ENCODE assay signal across 31 cellular contexts in the genomic region with DNA sequence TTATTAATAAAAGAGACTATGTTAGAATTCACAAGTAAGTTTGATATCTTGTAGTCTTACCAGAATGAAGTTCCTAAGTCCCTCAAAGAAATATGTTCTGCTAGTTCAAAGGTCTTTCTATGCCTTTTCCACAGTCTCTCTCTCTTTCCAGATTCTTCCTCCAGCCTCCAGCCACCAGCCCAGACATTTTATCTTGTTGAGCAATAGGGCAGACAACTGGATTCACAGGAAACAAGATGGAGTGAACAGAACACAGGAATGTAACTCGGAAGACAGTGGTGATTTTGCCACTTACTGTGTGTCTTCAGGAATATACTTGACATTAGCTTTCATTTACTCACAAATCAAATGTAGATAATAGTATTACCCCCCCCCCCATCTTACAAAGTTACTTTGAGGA.
"Had no signal": no experiment of that assay in that cellular context is flagged by ENCODE, and none has a peak within 500 bp of the region (broad histone marks: within the 10 kb centered on the region; RNA-seq: fewer than 3 reads in every experiment).

No MANE protein-coding gene starts in this region.

- H3K27me3 Mint-ChIP-seq: memory B cell had no signal

- ATAC-seq: effector memory CD8-positive, alpha-beta T cell; esophagus mucosa; foreskin keratinocyte; gastroesophageal sphincter; mucosa of descending colon; natural killer cell treated with Interleukin-12 subunit alpha and Interleukin-12 subunit beta and Interleukin-15 and Interleukin-18, amount 100 ng/mL, for 72 hours; upper lobe of right lung had no signal

- H3K36me3 Mint-ChIP-seq: memory B cell; mesothelial cell of epicardium; naive B cell; natural killer cell treated with Interleukin-12 subunit alpha and Interleukin-12 subunit beta and Interleukin-15 and Interleukin-18, amount 100 ng/mL, for 72 hours had no signal

- FAIRE-seq: keratinocyte had no signal

- H3K9me3 ChIP-seq: gastroesophageal sphincter, heart left ventricle, mucosa of descending colon, neutrophil, prostate gland, right atrium auricular region, sigmoid colon, stomach, testis, tibial artery, upper lobe of right lung, uterus had no signal

- DNase-seq: cortex of kidney; effector memory CD8-positive, alpha-beta T cell; foreskin keratinocyte; heart left ventricle; hippocampal formation; left ventricle myocardium superior; mucosa of descending colon; naive B cell; sigmoid colon; stimulated activated CD4-positive, alpha-beta T cell treated with anti-CD3 and anti-CD28 coated beads, Interleukin-15, amount 100 ng/mL, for 24 hours; stimulated activated CD4-positive, alpha-beta T cell treated with anti-CD3 and anti-CD28 coated beads, Interleukin-2, amount 100 ng/mL, for 48 hours; stimulated activated CD8-positive, alpha-beta memory T cell treated with anti-CD3 and anti-CD28 coated beads, Interleukin-4, amount 100 ng/mL, for 48 hours; stimulated activated naive CD4-positive, alpha-beta T cell; stomach; substantia nigra; testis; tibial artery; upper lobe of right lung; uterus had no signal

- H3K4me1 ChIP-seq: foreskin keratinocyte, gastroesophageal sphincter, heart left ventricle, prostate gland, right atrium auricular region, sigmoid colon, testis, tibial artery, upper lobe of right lung, uterus had no signal

- H3K4me1 Mint-ChIP-seq: memory B cell, mesothelial cell of epicardium, naive B cell, neural crest cell had no signal

- H3K4me3 ChIP-seq: gastroesophageal sphincter, heart left ventricle, lung, mucosa of descending colon, prostate gland, right atrium auricular region, sigmoid colon, skin epidermis, stomach, testis, tibial artery, upper lobe of right lung, uterus had no signal

- H3K27me3 ChIP-seq: foreskin keratinocyte, gastroesophageal sphincter, heart left ventricle, neutrophil, right atrium auricular region, sigmoid colon, stomach, testis, tibial artery, upper lobe of right lung, uterus had no signal

- H3K9me3 Mint-ChIP-seq: effector memory CD8-positive, alpha-beta T cell; memory B cell; mesothelial cell of epicardium; natural killer cell treated with Interleukin-12 subunit alpha and Interleukin-12 subunit beta and Interleukin-15 and Interleukin-18, amount 100 ng/mL, for 72 hours; neural crest cell had no signal

- H3K27ac ChIP-seq: foreskin keratinocyte, gastroesophageal sphincter, heart left ventricle, prostate gland, right atrium auricular region, sigmoid colon, testis, tibial artery, upper lobe of right lung, uterus had no signal

- H3K36me3 ChIP-seq: gastroesophageal sphincter, heart left ventricle, neutrophil, prostate gland, right atrium auricular region, sigmoid colon, stomach, tibial artery, upper lobe of right lung, uterus had no signal

- H3K4me3 Mint-ChIP-seq: effector memory CD8-positive, alpha-beta T cell; memory B cell; mesothelial cell of epicardium; naive B cell; natural killer cell treated with Interleukin-12 subunit alpha and Interleukin-12 subunit beta and Interleukin-15 and Interleukin-18, amount 100 ng/mL, for 72 hours; neural crest cell had no signal

- H3K27ac Mint-ChIP-seq: effector memory CD8-positive, alpha-beta T cell; memory B cell; mesothelial cell of epicardium; naive B cell; natural killer cell treated with Interleukin-12 subunit alpha and Interleukin-12 subunit beta and Interleukin-15 and Interleukin-18, amount 100 ng/mL, for 72 hours had no signal
